ENCODE assay signal across 8 cellular contexts in the genomic region with DNA sequence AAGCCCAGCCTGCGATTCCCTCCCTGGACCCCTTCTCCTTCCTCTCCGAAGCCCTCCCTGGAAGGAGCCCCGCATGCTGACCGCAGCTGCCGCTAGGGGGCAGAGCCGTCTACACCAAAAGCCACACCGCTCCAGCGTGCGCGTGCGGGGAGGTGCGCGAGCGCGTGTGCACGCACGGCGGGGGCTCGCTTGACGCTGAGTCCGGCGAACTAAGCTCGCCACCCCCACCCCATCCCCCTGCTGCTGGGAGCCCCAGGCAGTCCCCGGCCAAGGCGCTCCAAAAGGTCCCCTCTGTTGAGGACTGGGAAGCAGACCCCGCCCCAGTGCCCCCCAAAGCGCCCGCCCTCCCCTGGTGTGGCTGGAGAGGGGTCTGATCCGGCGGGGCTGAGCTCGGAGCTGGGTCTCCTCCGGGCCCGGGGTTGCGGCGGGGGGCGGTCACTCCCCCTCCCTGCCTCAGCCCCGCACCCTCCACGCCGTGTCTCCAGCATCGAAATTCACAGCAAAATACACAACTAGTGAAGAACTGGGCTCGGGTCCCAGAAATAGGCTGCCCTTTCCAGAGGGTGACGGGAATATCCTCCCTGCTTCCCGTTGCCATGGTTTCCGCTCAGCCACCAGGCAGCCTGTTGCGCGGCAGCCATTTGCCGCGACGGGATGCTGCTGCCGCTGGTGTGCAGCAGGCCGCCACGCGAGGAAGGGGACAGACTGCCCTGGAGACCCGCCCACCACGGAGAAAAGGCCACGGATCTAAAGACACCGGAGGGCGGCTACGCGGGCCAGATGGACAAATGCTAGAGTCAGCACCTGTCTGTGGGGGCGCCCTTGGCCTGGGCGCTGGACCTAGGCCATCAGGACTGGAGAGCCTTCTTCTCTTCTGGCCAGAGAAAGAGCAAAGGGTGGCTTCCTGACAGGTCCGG. TPM values are rescaled to one million over a fixed set of nuclear protein-coding genes. Genes with fewer than 3 reads are reported as not detected.
DNase-seq lines count a peak whose midpoint lies in the region; ATAC-seq and TF ChIP-seq lines count a peak whose summit lies in the region.

No MANE protein-coding gene starts in this region.

- H3F3A ChIP-seq in PC-3 (ENCODE audit: low read length, unreplicated experiment): no peaks in the 10 kb centered on the region
- H3F3A ChIP-seq in neural cell (ENCODE audit: insufficient read depth, low read length, poor library complexity, severe bottlenecking): no peaks in the 10 kb centered on the region

- no peaks in the 10 kb centered on the region for H3K9me2 ChIP-seq in PC-3 (replicated peaks; ENCODE audit: low read length)
- no peaks in the 10 kb centered on the region for H3K9me2 ChIP-seq in neural cell (ENCODE audit: insufficient read depth, low read length)

- peak; percentile 77 for TF ChIP-seq RAD21 in neural cell (conservative IDR thresholded peaks at IDR 0.05)

- TF ChIP-seq EP300 in neural cell (conservative IDR thresholded peaks at IDR 0.05; ENCODE audit: poor library complexity, severe bottlenecking): no peak

- H3K4me2 ChIP-seq in PC-3 (ENCODE audit: low read length) (peak overlapping the region; percentile 64), neural cell (ENCODE audit: low read length) (no peak overlapping the region)

- BruUV-seq in PC-3 (replicated peaks; lab: Mats Ljungman, UMichigan): no TSS peak

- intact Hi-C loops in PC-3 (cut with micrococcal nuclease): loop anchor here (2.0 kb wide), 1 partner anchor 59 kb away; no protein-coding TSS in a partner anchor

- POLR2A ChIA-PET in PC-3 (lab: Charles Lee; ENCODE audit: unreplicated experiment): interaction anchor here (0.7 kb wide), 1 partner anchor 682 kb away, joined by 3 read pairs; no protein-coding TSS in a partner anchor

- H3K27ac Mint-ChIP-seq in activated T-helper 17 cell treated with anti-CD3 and anti-CD28 coated beads, Interleukin-2, amount 50 U/mL, for 72 hours: no peak overlapping the region

- no peaks in the 10 kb centered on the region for H3K27me3 Mint-ChIP-seq in activated T-helper 17 cell treated with anti-CD3 and anti-CD28 coated beads, Interleukin-2, amount 50 U/mL, for 72 hours

- ATAC-seq in HG03571 (IDR thresholded peaks at IDR 0.05; ENCODE audit: unreplicated experiment): peak; percentile 72
- peak; percentile 94 for ATAC-seq in PC-3
- ATAC-seq in activated T-helper 17 cell treated with anti-CD3 and anti-CD28 coated beads, Interleukin-2, amount 50 U/mL, for 72 hours (replicated peaks): peak; percentile 94

- H3K36me3 Mint-ChIP-seq in activated T-helper 17 cell treated with anti-CD3 and anti-CD28 coated beads, Interleukin-2, amount 50 U/mL, for 72 hours (ENCODE audit: low read depth): no peaks in the 10 kb centered on the region

- CTCF ChIA-PET in PC-3 (lab: Charles Lee): interaction anchor here (1.5 kb wide), 1 partner anchor 58 kb away, joined by 6 read pairs; no protein-coding TSS in a partner anchor

- H3K4me3 Mint-ChIP-seq in activated T-helper 17 cell treated with anti-CD3 and anti-CD28 coated beads, Interleukin-2, amount 50 U/mL, for 72 hours: peak overlapping the region; percentile 70

- peak; percentile 80 for TF ChIP-seq CTCF in GM06990 (IDR thresholded peaks at IDR 0.05; ENCODE audit: insufficient read depth, low read length, poor library complexity, severe bottlenecking)
- peak; percentile 72 for TF ChIP-seq CTCF in PC-3 (conservative IDR thresholded peaks at IDR 0.05; ENCODE audit: low read depth, low read length)
- TF ChIP-seq CTCF in neural cell (IDR thresholded peaks at IDR 0.05; ENCODE audit: poor library complexity, severe bottlenecking): peak; percentile 77

- no peaks in the 10 kb centered on the region for H3K9me3 ChIP-seq in PC-3 (ENCODE audit: low read length)
- H3K9me3 ChIP-seq in neural cell (ENCODE audit: low read length): no peaks in the 10 kb centered on the region

- no peaks in the 10 kb centered on the region for H3K79me2 ChIP-seq in PC-3 (ENCODE audit: low read length)
- no peaks in the 10 kb centered on the region for H3K79me2 ChIP-seq in neural cell (replicated peaks; ENCODE audit: insufficient read depth, low read length)

- H2AFZ ChIP-seq in PC-3 (ENCODE audit: low read length) (peak overlapping the region; percentile 65), neural cell (ENCODE audit: low read depth, low read length) (peak overlapping the region; percentile 21)

- H3K27me3 ChIP-seq in GM06990 (replicated peaks; ENCODE audit: control insufficient read depth, insufficient read depth, low read length): no peaks in the 10 kb centered on the region
- H3K27me3 ChIP-seq in PC-3 (ENCODE audit: low read length): peaks cover 29% of the 10 kb centered on the region
- H3K27me3 ChIP-seq in neural cell (ENCODE audit: insufficient read depth, low read depth, low read length): no peaks in the 10 kb centered on the region

- H3K36me3 ChIP-seq in GM06990 (ENCODE audit: control insufficient read depth, insufficient read depth, low read length): no peaks in the 10 kb centered on the region
- no peaks in the 10 kb centered on the region for H3K36me3 ChIP-seq in PC-3 (ENCODE audit: low read depth, low read length)
- H3K36me3 ChIP-seq in neural cell (ENCODE audit: insufficient read depth, low read length): no peaks in the 10 kb centered on the region

- no peaks in the 10 kb centered on the region for H3K9me3 Mint-ChIP-seq in activated T-helper 17 cell treated with anti-CD3 and anti-CD28 coated beads, Interleukin-2, amount 50 U/mL, for 72 hours

- H3K4me1 ChIP-seq in PC-3 (ENCODE audit: insufficient read depth, low read length): no peaks in the 10 kb centered on the region

- H3K4me1 Mint-ChIP-seq in activated T-helper 17 cell treated with anti-CD3 and anti-CD28 coated beads, Interleukin-2, amount 50 U/mL, for 72 hours: peaks cover 6% of the 10 kb centered on the region

- H4K20me1 ChIP-seq in PC-3 (ENCODE audit: low read length) (no peaks in the 10 kb centered on the region), neural cell (ENCODE audit: insufficient read depth) (no peaks in the 10 kb centered on the region)

- DNase-seq in GM06990 (ENCODE audit: extremely low read depth, insufficient read length): peak; percentile 71
- DNase-seq in PC-3: peak; percentile 67
- DNase-seq in fibroblast of peridontal ligament (ENCODE audit: extremely low read depth): peak; percentile 61
- peak; percentile 42 to 76 (median 66) for DNase-seq in stimulated activated naive CD4-positive, alpha-beta T cell (lab: John Stamatoyannopoulos, UW)
- no peak for DNase-seq in RKO (ENCODE audit: low spot score)

- H3K9ac ChIP-seq in PC-3 (ENCODE audit: low read length): no peak overlapping the region
- peak overlapping the region; percentile 65 for H3K9ac ChIP-seq in neural cell (ENCODE audit: low read length)

- H3K4me3 ChIP-seq in GM06990 (replicated peaks; ENCODE audit: low read depth, low read length) (peak overlapping the region; percentile 40), PC-3 (ENCODE audit: low read length) (peak overlapping the region; percentile 40; the same call in 1 of the 2 replicates), neural cell (ENCODE audit: low read length) (peak overlapping the region; percentile 68)

- no peak overlapping the region for H3K27ac ChIP-seq in PC-3 (ENCODE audit: low read length)
- peak overlapping the region; percentile 62 for H3K27ac ChIP-seq in neural cell (ENCODE audit: low read length)

TF ChIP-seq in neural cell, 6 proteins besides CTCF, POLR2A, EP300 and RAD21:
- peak; percentile 46 for TF ChIP-seq MXI1 (conservative IDR thresholded peaks at IDR 0.05; ENCODE audit: poor library complexity, severe bottlenecking)
- TF ChIP-seq POLR2AphosphoS5 (IDR thresholded peaks at IDR 0.05): peak; percentile 43
- TF ChIP-seq SMC3 (conservative IDR thresholded peaks at IDR 0.05; ENCODE audit: poor library complexity): peak; percentile 72
- TF ChIP-seq, protein P1, sequence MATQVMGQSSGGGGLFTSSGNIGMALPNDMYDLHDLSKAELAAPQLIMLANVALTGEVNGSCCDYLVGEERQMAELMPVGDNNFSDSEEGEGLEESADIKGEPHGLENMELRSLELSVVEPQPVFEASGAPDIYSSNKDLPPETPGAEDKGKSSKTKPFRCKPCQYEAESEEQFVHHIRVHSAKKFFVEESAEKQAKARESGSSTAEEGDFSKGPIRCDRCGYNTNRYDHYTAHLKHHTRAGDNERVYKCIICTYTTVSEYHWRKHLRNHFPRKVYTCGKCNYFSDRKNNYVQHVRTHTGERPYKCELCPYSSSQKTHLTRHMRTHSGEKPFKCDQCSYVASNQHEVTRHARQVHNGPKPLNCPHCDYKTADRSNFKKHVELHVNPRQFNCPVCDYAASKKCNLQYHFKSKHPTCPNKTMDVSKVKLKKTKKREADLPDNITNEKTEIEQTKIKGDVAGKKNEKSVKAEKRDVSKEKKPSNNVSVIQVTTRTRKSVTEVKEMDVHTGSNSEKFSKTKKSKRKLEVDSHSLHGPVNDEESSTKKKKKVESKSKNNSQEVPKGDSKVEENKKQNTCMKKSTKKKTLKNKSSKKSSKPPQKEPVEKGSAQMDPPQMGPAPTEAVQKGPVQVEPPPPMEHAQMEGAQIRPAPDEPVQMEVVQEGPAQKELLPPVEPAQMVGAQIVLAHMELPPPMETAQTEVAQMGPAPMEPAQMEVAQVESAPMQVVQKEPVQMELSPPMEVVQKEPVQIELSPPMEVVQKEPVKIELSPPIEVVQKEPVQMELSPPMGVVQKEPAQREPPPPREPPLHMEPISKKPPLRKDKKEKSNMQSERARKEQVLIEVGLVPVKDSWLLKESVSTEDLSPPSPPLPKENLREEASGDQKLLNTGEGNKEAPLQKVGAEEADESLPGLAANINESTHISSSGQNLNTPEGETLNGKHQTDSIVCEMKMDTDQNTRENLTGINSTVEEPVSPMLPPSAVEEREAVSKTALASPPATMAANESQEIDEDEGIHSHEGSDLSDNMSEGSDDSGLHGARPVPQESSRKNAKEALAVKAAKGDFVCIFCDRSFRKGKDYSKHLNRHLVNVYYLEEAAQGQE (IDR thresholded peaks at IDR 0.05; ENCODE audit: borderline replicate concordance): no peak

RNA-seq across cellular contexts. Expression of a gene that starts 11.2 kb away (rescaled TPM):
- total RNA-seq in PC-3 (2014; rRNA removed): 110 and 145 TPM in 2 replicates
- 10 to 100 TPM in 1 of 2 donors, 1 to 10 TPM in 1; 9.1 to 26.4 TPM for total RNA-seq in activated T-helper 17 cell treated with anti-CD3 and anti-CD28 coated beads, Interleukin-2, amount 50 U/mL, for 72 hours
- polyA plus RNA-seq in neural cell: 61.2 and 70.7 TPM in 2 replicates
- 15.6 and 26.3 TPM in 2 replicates for polyA minus RNA-seq in neural cell

RNA-seq across cellular contexts. Expression of a gene that starts 36.8 kb away (rescaled TPM):
- 10.7 and 13.0 TPM in 2 replicates for total RNA-seq in PC-3 (2014; rRNA removed)
- total RNA-seq in activated T-helper 17 cell treated with anti-CD3 and anti-CD28 coated beads, Interleukin-2, amount 50 U/mL, for 72 hours: under 1 TPM in 1 of 2 donors, not detected in 1; 0.13 TPM
- 0.94 and 3.2 TPM in 2 replicates for polyA plus RNA-seq in neural cell
- 0.73 and 0.93 TPM in 2 replicates for polyA minus RNA-seq in neural cell

Comparison
In these comparisons a context has a peak if more than half of its experiments do, and no peak if none do; other contexts are left out.
1. RNA of a gene that starts 36.8 kb away (total RNA-seq): 10.7 to 13.0 TPM in PC-3; 0.13 TPM in activated T-helper 17 cell treated with anti-CD3 and anti-CD28 coated beads, Interleukin-2, amount 50 U/mL, for 72 hours; every median in the first group is over 10 times any median in the second.
2. Peak in every context shown above with its lines, with median percentiles within 50 percentile points of each other: H3K4me3 ChIP-seq, CTCF ChIP-seq and ATAC-seq.